Comparison of ENCODE assay signal across 30 cellular contexts in the genomic region with DNA sequence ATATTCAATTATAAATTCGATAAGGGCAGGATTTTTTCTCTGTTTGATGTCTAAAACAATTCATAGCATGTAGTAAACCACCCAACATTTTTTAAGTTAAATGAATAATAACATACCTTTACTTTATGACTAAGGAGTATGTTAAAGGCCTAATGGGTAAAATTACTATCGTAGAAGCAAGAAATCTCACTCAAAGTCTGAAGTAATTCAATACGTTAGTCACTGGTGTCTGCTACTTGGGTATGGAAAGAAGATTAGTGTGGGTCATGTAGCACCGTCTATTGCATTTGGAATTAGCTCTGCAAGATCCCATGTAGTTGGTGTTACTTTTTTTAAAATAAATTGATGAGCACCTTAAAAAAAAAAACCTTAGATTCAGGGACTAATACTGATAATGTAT.
"Had no signal": no experiment of that assay in that cellular context is flagged by ENCODE, and none has a peak within 500 bp of the region (broad histone marks: within the 10 kb centered on the region; RNA-seq: fewer than 3 reads in every experiment).

No MANE protein-coding gene starts in this region.

- H3K27ac ChIP-seq: adrenal gland, ascending aorta, body of pancreas, brain microvascular endothelial cell, breast epithelium, cardiac muscle cell had no signal

- H3K9me3 ChIP-seq: adrenal gland, ascending aorta, body of pancreas, breast epithelium had no signal

- ATAC-seq: activated naive CD4-positive, alpha-beta T cell treated with anti-CD3 and anti-CD28 coated beads, Interleukin-2, amount 50 U/mL, for 72 hours; activated naive CD8-positive, alpha-beta T cell treated with anti-CD3 and anti-CD28 coated beads, Interleukin-2, amount 50 U/mL, for 24 hours; activated T-cell treated with anti-CD3 and anti-CD28 coated beads, Interleukin-2, amount 50 U/mL, for 4 hours; activated T-cell treated with anti-CD3 and anti-CD28 coated beads, Interleukin-2, amount 50 U/mL, for 72 hours; activated T-helper 17 cell treated with anti-CD3 and anti-CD28 coated beads, Interleukin-2, amount 50 U/mL, for 72 hours; body of pancreas had no signal

- H3K4me3 ChIP-seq: adrenal gland, ascending aorta, body of pancreas, breast epithelium, cardiac muscle cell had no signal

- H3K27me3 ChIP-seq: adrenal gland, ascending aorta, body of pancreas, brain microvascular endothelial cell, breast epithelium, cardiac muscle cell had no signal

- H3K4me1 ChIP-seq: adrenal gland, ascending aorta, body of pancreas, breast epithelium had no signal

- DNase-seq: activated effector memory CD4-positive, alpha-beta T cell treated with anti-CD3 and anti-CD28 coated beads, Interleukin-2, amount 50 U/mL, for 16 hours; activated effector memory CD4-positive, alpha-beta T cell treated with Interleukin-2 at 50 U/mL for 16 hours; activated gamma-delta T cell; activated gamma-delta T cell treated with Interleukin-2 at 50 U/mL for 16 hours; activated naive CD4-positive, alpha-beta T cell; activated naive CD4-positive, alpha-beta T cell treated with anti-CD3 and anti-CD28 coated beads for 36 hours; activated naive CD4-positive, alpha-beta T cell treated with anti-CD3 and anti-CD28 coated beads, Interleukin-2, amount 10 ng/mL, durations not matched to agents 7 days and 5 days; activated naive CD4-positive, alpha-beta T cell treated with anti-CD3 and anti-CD28 coated beads, Interleukin-2, amount 50 U/mL, for 16 hours; activated naive CD4-positive, alpha-beta T cell treated with Interleukin-2 at 50 U/mL for 16 hours; activated naive CD8-positive, alpha-beta T cell treated with anti-CD3 and anti-CD28 coated beads for 36 hours; activated naive CD8-positive, alpha-beta T cell treated with anti-CD3 and anti-CD28 coated beads, Interleukin-2, amount 10 ng/mL, durations not matched to agents 7 days and 5 days; activated naive CD8-positive, alpha-beta T cell treated with anti-CD3 and anti-CD28 coated beads, Interleukin-2, amount 50 U/mL, for 24 hours; activated T-cell treated with anti-CD3 and anti-CD28 coated beads, Interleukin-2, amount 50 U/mL, for 4 hours; activated T-cell treated with anti-CD3 and anti-CD28 coated beads, Interleukin-2, amount 50 U/mL, for 48 hours; activated T-cell treated with anti-CD3 and anti-CD28 coated beads, Interleukin-2, amount 50 U/mL, for 72 hours; adrenal gland; amniotic stem cell; amygdala; anterior cingulate cortex; aorta; body of pancreas; brain microvascular endothelial cell; caudate nucleus; central memory CD4-positive, alpha-beta T cell; cerebellar nuclear complex had no signal

- H3K36me3 ChIP-seq: adrenal gland, ascending aorta, brain microvascular endothelial cell, breast epithelium, cardiac muscle cell had no signal
